Comparison of ENCODE assay signal across 9 cellular contexts in the genomic region with DNA sequence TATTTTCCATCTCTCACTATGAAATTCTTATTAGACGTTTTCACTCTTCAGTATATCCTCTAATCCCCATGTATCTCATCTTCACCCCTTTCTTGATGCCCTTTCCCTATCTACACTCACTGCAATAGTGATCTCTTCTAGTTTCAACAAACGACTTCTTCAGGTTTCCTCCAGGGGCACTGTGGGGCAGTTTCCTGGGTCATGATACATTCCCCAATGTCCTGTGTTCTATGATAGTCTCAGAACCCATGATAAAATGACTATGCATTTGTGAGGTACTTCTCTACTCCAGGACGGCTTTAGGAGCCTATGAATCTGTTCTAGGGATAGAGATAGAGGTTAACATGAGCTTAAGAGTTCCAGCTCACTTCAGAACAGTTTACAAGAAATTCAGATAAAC.
A peak's percentile ranks its signal among the peaks of the same experiment; 100 is the strongest.
DNase-seq lines count a peak whose midpoint lies in the region; ATAC-seq and TF ChIP-seq lines count a peak whose summit lies in the region.
"Had no signal": no experiment of that assay in that cellular context is flagged by ENCODE, and none has a peak within 500 bp of the region (broad histone marks: within the 10 kb centered on the region; RNA-seq: fewer than 3 reads in every experiment).

No MANE protein-coding gene starts in this region.

- intact Hi-C loops in CD4-positive, alpha-beta memory T cell (cut with micrococcal nuclease) = no loop called here

- DNase-seq in AG20443 (ENCODE audit: low spot score) (peak; percentile 34), NT2/D1 (ENCODE audit: low read depth, low spot score) (peak; percentile 2), epithelial cell of proximal tubule (ENCODE audit: low read depth) (no peak), GM19238 (ENCODE audit: insufficient read length, low spot score) (no peak)
- no peak for DNase-seq in CD4-positive, alpha-beta memory T cell

- H3K4me3 ChIP-seq in NT2/D1 (ENCODE audit: insufficient read length, low read depth) (no peak overlapping the region), epithelial cell of proximal tubule (ENCODE audit: low read depth, low read length) (no peak overlapping the region)
- no peak overlapping the region for H3K4me3 ChIP-seq in CD4-positive, alpha-beta memory T cell (ENCODE audit: low read length in 2 of 2)

- no peaks in the 10 kb centered on the region for H3K9me3 ChIP-seq in NT2/D1 (ENCODE audit: insufficient read depth, low read length)
- H3K9me3 ChIP-seq in CD4-positive, alpha-beta memory T cell (ENCODE audit: control insufficient read depth in 1 of 2, low read length in 2 of 2) = no peaks in the 10 kb centered on the region

- H3K9ac ChIP-seq in NT2/D1 (ENCODE audit: insufficient read length, low read depth) = no peak overlapping the region

- H3K36me3 ChIP-seq in NT2/D1 (ENCODE audit: insufficient read depth, insufficient read length, low read length) = no peaks in the 10 kb centered on the region
- no peaks in the 10 kb centered on the region for H3K36me3 ChIP-seq in CD4-positive, alpha-beta memory T cell (ENCODE audit: insufficient read depth, low read length)

- no peaks in the 10 kb centered on the region for H3K27me3 Mint-ChIP-seq in CD4-positive, alpha-beta memory T cell
- no peaks in the 10 kb centered on the region for H3K27me3 Mint-ChIP-seq in stimulated activated memory B cell treated with anti-CD40 and anti-IgM and Interleukin-4, amounts not matched to agents 10 μg/mL and 1 μg/mL and 100 μg/mL, for 72 hours

- no peak overlapping the region for H3K4me3 Mint-ChIP-seq in CD4-positive, alpha-beta memory T cell
- no peak overlapping the region for H3K4me3 Mint-ChIP-seq in stimulated activated memory B cell treated with anti-CD40 and anti-IgM and Interleukin-4, amounts not matched to agents 10 μg/mL and 1 μg/mL and 100 μg/mL, for 72 hours

- no peak overlapping the region for H3K27ac Mint-ChIP-seq in CD4-positive, alpha-beta memory T cell
- H3K27ac Mint-ChIP-seq in stimulated activated memory B cell treated with anti-CD40 and anti-IgM and Interleukin-4, amounts not matched to agents 10 μg/mL and 1 μg/mL and 100 μg/mL, for 72 hours = no peak overlapping the region

- peaks cover 0 to 2% (median 0%) of the 10 kb centered on the region in 8 donors for H3K9me3 Mint-ChIP-seq in CD4-positive, alpha-beta memory T cell
- no peaks in the 10 kb centered on the region for H3K9me3 Mint-ChIP-seq in stimulated activated memory B cell treated with anti-CD40 and anti-IgM and Interleukin-4, amounts not matched to agents 10 μg/mL and 1 μg/mL and 100 μg/mL, for 72 hours

- peak; percentile 71 for TF ChIP-seq CTCF in epithelial cell of proximal tubule (conservative IDR thresholded peaks at IDR 0.05; ENCODE audit: low read depth, low read length)

- H3K27me3 ChIP-seq in NT2/D1 (ENCODE audit: insufficient read depth, insufficient read length) = no peaks in the 10 kb centered on the region
- no peaks in the 10 kb centered on the region for H3K27me3 ChIP-seq in CD4-positive, alpha-beta memory T cell (ENCODE audit: insufficient read depth, low read length)

- ATAC-seq in GM19463 (IDR thresholded peaks at IDR 0.05; ENCODE audit: unreplicated experiment) = peak; percentile 43
- ATAC-seq in stimulated activated memory B cell treated with anti-CD40 and anti-IgM and Interleukin-4, amounts not matched to agents 10 μg/mL and 1 μg/mL and 100 μg/mL, for 72 hours = no peak
- no peak for ATAC-seq in GM19328 (IDR thresholded peaks at IDR 0.05; ENCODE audit: unreplicated experiment)

- H3K27ac ChIP-seq in CD4-positive, alpha-beta memory T cell (ENCODE audit: low read depth, low read length) = no peak overlapping the region
- H3K27ac ChIP-seq: HL-60 had no signal

- H3K36me3 Mint-ChIP-seq in CD4-positive, alpha-beta memory T cell = no peaks in the 10 kb centered on the region
- H3K36me3 Mint-ChIP-seq in stimulated activated memory B cell treated with anti-CD40 and anti-IgM and Interleukin-4, amounts not matched to agents 10 μg/mL and 1 μg/mL and 100 μg/mL, for 72 hours = peaks cover 10% of the 10 kb centered on the region

- CTCF ChIA-PET in CD4-positive, alpha-beta memory T cell (lab: Charles Lee; ENCODE audit: partially characterized antibody) = no interaction called here

- peaks cover 0 to 4% (median under 1%) of the 10 kb centered on the region in 4 donors for H3K4me1 Mint-ChIP-seq in CD4-positive, alpha-beta memory T cell
- peaks cover 13% of the 10 kb centered on the region for H3K4me1 Mint-ChIP-seq in stimulated activated memory B cell treated with anti-CD40 and anti-IgM and Interleukin-4, amounts not matched to agents 10 μg/mL and 1 μg/mL and 100 μg/mL, for 72 hours

- POLR2A ChIA-PET in CD4-positive, alpha-beta memory T cell (lab: Charles Lee; ENCODE audit: partially characterized antibody) = no interaction called here

- H3K4me1 ChIP-seq in NT2/D1 (ENCODE audit: insufficient read depth, insufficient read length) = no peaks in the 10 kb centered on the region
- H3K4me1 ChIP-seq in CD4-positive, alpha-beta memory T cell (ENCODE audit: insufficient read depth, low read length) = no peaks in the 10 kb centered on the region

Comparison
In these comparisons a context has a peak if more than half of its experiments do, and no peak if none do; other contexts are left out.
1. DNase-seq: peak in AG20443 (single experiment) and NT2/D1 (single experiment); none in epithelial cell of proximal tubule (single experiment), GM19238 (single experiment) and CD4-positive, alpha-beta memory T cell (0 of 5).